ENCODE assay signal across 1 cellular context in genomic region chr16:2816751-2817495, GRCh38.
TF ChIP-seq lines count a peak whose summit lies in the region.

PRSS21 (plus strand) TSS chr16:2817237; CDS start chr16:2817269, 32 bp downstream.

TF ChIP-seq in K562, 482 proteins besides CTCF, POLR2A, EP300 and RAD21 (continued from another document and continues in another):
- TF ChIP-seq TFAP4 (CRISPR knock-in tag; IDR thresholded peaks at IDR 0.05; ENCODE audit: borderline replicate concordance) (0 out of 2 replicates have a peak, but pooled peaks have one; percentile 11), NFRKB (IDR thresholded peaks at IDR 0.05; ENCODE audit: low read depth) (no peak), CTBP1 (IDR thresholded peaks at IDR 0.05; ENCODE audit: borderline replicate concordance) (peak; percentile 24; the same call in 1 of the 2 replicates), ZNF57 (CRISPR knock-in tag; IDR thresholded peaks at IDR 0.05) (no peak), KDM1A (IDR thresholded peaks at IDR 0.05) (no peak), ZNF316 (IDR thresholded peaks at IDR 0.05) (no peak), HMG20B (CRISPR knock-in tag; IDR thresholded peaks at IDR 0.05) (no peak), ZNF740 (CRISPR knock-in tag; IDR thresholded peaks at IDR 0.05) (0 out of 2 replicates have a peak, but pooled peaks have one; percentile 31), ZNF740 (tag; IDR thresholded peaks at IDR 0.05) (no peak), HOMEZ (CRISPR knock-in tag; IDR thresholded peaks at IDR 0.05) (no peak), MAZ (CRISPR knock-in tag; conservative IDR thresholded peaks at IDR 0.05 in 1 of 2, IDR thresholded peaks at IDR 0.05 in 1 of 2) (peak; percentile 78 to 87), GATAD2A (IDR thresholded peaks at IDR 0.05) (0 out of 2 replicates have a peak, but pooled peaks have one; percentile 62), YY1 (IDR thresholded peaks at IDR 0.05; ENCODE audit: borderline replicate concordance in 1 of 3, control insufficient read depth in 1 of 3, extremely low read depth in 1 of 3, insufficient read depth in 3 of 3, insufficient read length in 1 of 3, insufficient replicate concordance in 2 of 3, low read depth in 1 of 3, low read length in 2 of 3) (peak in 2 of 3 experiments; percentile 76 to 80), NEUROD1 (IDR thresholded peaks at IDR 0.05; ENCODE audit: borderline replicate concordance, low read depth, low read length, partially characterized antibody) (peak; percentile 17), NONO (IDR thresholded peaks at IDR 0.05; ENCODE audit: low read depth in 2 of 2, low read length in 1 of 2) (0 out of 4 replicates have a peak, but pooled peaks of 1 of the 2 experiments have one; percentile 60), NFIC (IDR thresholded peaks at IDR 0.05) (peak; percentile 91), CCNT2 (IDR thresholded peaks at IDR 0.05; ENCODE audit: borderline replicate concordance, extremely low read depth, insufficient read length, low read depth, low read length) (peak; percentile 18), HOXB6 (CRISPR knock-in tag; IDR thresholded peaks at IDR 0.05; ENCODE audit: borderline replicate concordance) (no peak), SIN3A (IDR thresholded peaks at IDR 0.05; ENCODE audit: borderline replicate concordance in 2 of 2, control insufficient read depth in 1 of 2, low read depth in 2 of 2, low read length in 2 of 2) (peak in 1 of 2 experiments; percentile 46; a peak in 1 of 4 replicates), MLX (CRISPR knock-in tag; conservative IDR thresholded peaks at IDR 0.05) (no peak), PHF8 (IDR thresholded peaks at IDR 0.05; ENCODE audit: borderline replicate concordance, low read length) (peak; percentile 53; the same call in 1 of the 2 replicates), SUPT5H (IDR thresholded peaks at IDR 0.05) (0 out of 2 replicates have a peak, but pooled peaks have one; percentile 45), NKRF (IDR thresholded peaks at IDR 0.05; ENCODE audit: borderline replicate concordance) (no peak), MTA3 (IDR thresholded peaks at IDR 0.05; ENCODE audit: borderline replicate concordance) (peak; percentile 21; the same call in 1 of the 2 replicates), ZFX (CRISPR knock-in tag; IDR thresholded peaks at IDR 0.05) (peak; percentile 91), TAF1 (IDR thresholded peaks at IDR 0.05; ENCODE audit: control insufficient read depth, extremely low read depth, insufficient read depth, low read length, severe bottlenecking) (peak; percentile 74), SIX5 (IDR thresholded peaks at IDR 0.05; ENCODE audit: borderline replicate concordance in 1 of 2, insufficient read depth in 1 of 2, low read depth in 1 of 2, low read length in 2 of 2) (no peak), KLF13 (tag; IDR thresholded peaks at IDR 0.05; ENCODE audit: borderline replicate concordance, low read depth) (0 out of 2 replicates have a peak, but pooled peaks have one; percentile 18), GMEB1 (CRISPR knock-in tag; IDR thresholded peaks at IDR 0.05) (0 out of 2 replicates have a peak, but pooled peaks have one; percentile 9), ZNF263 (CRISPR knock-in tag; IDR thresholded peaks at IDR 0.05; ENCODE audit: borderline replicate concordance) (peak; percentile 90), NR2C2 (CRISPR knock-in tag; IDR thresholded peaks at IDR 0.05) (no peak), NR2C2 (tag; IDR thresholded peaks at IDR 0.05) (peak; percentile 52), ZSCAN29 (IDR thresholded peaks at IDR 0.05) (no peak), HNRNPL (IDR thresholded peaks at IDR 0.05; ENCODE audit: low read depth, low read length) (peak; percentile 94), RBBP5 (IDR thresholded peaks at IDR 0.05; ENCODE audit: borderline replicate concordance, insufficient read depth, low read length, poor library complexity, severe bottlenecking) (peak; percentile 38), ZBTB7A (IDR thresholded peaks at IDR 0.05; ENCODE audit: borderline replicate concordance, control insufficient read depth, low read depth, low read length) (peak; percentile 96), ETS1 (conservative IDR thresholded peaks at IDR 0.05; ENCODE audit: control insufficient read depth, low read depth, low read length) (0 out of 2 replicates have a peak, but pooled peaks have one; percentile 22), VEZF1 (CRISPR knock-in tag; IDR thresholded peaks at IDR 0.05) (peak; percentile 76), ZNF354B (CRISPR knock-in tag; IDR thresholded peaks at IDR 0.05) (no peak), ZBTB11 (CRISPR knock-in tag; IDR thresholded peaks at IDR 0.05) (peak in 1 of 3 experiments; percentile 37; a peak in 1 of 6 replicates), E2F3 (CRISPR knock-in tag; IDR thresholded peaks at IDR 0.05) (0 out of 2 replicates have a peak, but pooled peaks have one; percentile 25), PHB (CRISPR knock-in tag; IDR thresholded peaks at IDR 0.05) (no peak)
